ENCODE assay signal across 17 cellular contexts in genomic region chr2:180520816-180521595, GRCh38.
DNase-seq lines count a peak whose midpoint lies in the region; ATAC-seq and TF ChIP-seq lines count a peak whose summit lies in the region.
"Had no signal": no experiment of that assay in that cellular context is flagged by ENCODE, and none has a peak within 500 bp of the region (broad histone marks: within the 10 kb centered on the region; RNA-seq: fewer than 3 reads in every experiment).

No MANE protein-coding gene starts in this region.

- H3K27ac Mint-ChIP-seq in MCF 10A (ENCODE audit: low read depth, unreplicated experiment), result peak overlapping the region; percentile 57
- H3K27ac Mint-ChIP-seq: activated CD8-positive, alpha-beta memory T cell treated with anti-CD3 and anti-CD28 coated beads, Interleukin-2, amount 10 ng/mL, durations not matched to agents 7 days and 5 days had no signal

- H3K9me3 Mint-ChIP-seq in MCF 10A (ENCODE audit: unreplicated experiment), result no peaks in the 10 kb centered on the region

- intact Hi-C loops in MCF 10A (cut with micrococcal nuclease) (loop anchor here (1.0 to 10.0 kb wide), 4 partner anchors 184 to 536 kb away; no protein-coding TSS in a partner anchor), breast epithelium (cut with DNase I; ENCODE audit: low total_unique reads) (no loop called here), PC-9 (cut with micrococcal nuclease; ENCODE audit: unreplicated experiment) (loop anchor here (1.0 to 10.0 kb wide), 6 partner anchors 54 to 554 kb away; no protein-coding TSS in a partner anchor)

- H3K27me3 ChIP-seq in breast epithelium (no peaks in the 10 kb centered on the region), PC-9 (ENCODE audit: insufficient read depth, low read depth) (no peaks in the 10 kb centered on the region), fibroblast of lung (ENCODE audit: control insufficient read depth, insufficient read depth, low read length) (no peaks in the 10 kb centered on the region), BE2C (no peaks in the 10 kb centered on the region)
- H3K27me3 ChIP-seq: esophagus squamous epithelium had no signal

- H4K20me1 ChIP-seq in PC-9 (ENCODE audit: insufficient read depth), result no peaks in the 10 kb centered on the region
- no peaks in the 10 kb centered on the region for H4K20me1 ChIP-seq in fibroblast of lung (ENCODE audit: control insufficient read depth, extremely low read depth, insufficient read depth, low read length)

- peaks cover 7% of the 10 kb centered on the region for H3F3A ChIP-seq in PC-9 (ENCODE audit: insufficient read depth, low read depth)

- H3K9me3 ChIP-seq in breast epithelium, result no peaks in the 10 kb centered on the region
- H3K9me3 ChIP-seq in PC-9 (ENCODE audit: insufficient read depth, low read depth), result peaks cover 31% of the 10 kb centered on the region
- H3K9me3 ChIP-seq in fibroblast of lung (ENCODE audit: control insufficient read depth, insufficient read depth, low read depth, low read length), result no peaks in the 10 kb centered on the region
- no peaks in the 10 kb centered on the region for H3K9me3 ChIP-seq in BE2C
- H3K9me3 ChIP-seq: esophagus squamous epithelium, mucosa of descending colon had no signal

- no peak overlapping the region for H3K4me3 Mint-ChIP-seq in MCF 10A (ENCODE audit: unreplicated experiment)
- H3K4me3 Mint-ChIP-seq: activated CD8-positive, alpha-beta memory T cell treated with anti-CD3 and anti-CD28 coated beads, Interleukin-2, amount 10 ng/mL, durations not matched to agents 7 days and 5 days had no signal

- no peaks in the 10 kb centered on the region for H3K27me3 Mint-ChIP-seq in MCF 10A (ENCODE audit: insufficient read depth, unreplicated experiment)
- H3K27me3 Mint-ChIP-seq: activated CD8-positive, alpha-beta memory T cell treated with anti-CD3 and anti-CD28 coated beads, Interleukin-2, amount 10 ng/mL, durations not matched to agents 7 days and 5 days had no signal

- H3K27ac ChIP-seq in breast epithelium, result no peak overlapping the region
- peak overlapping the region; percentile 41 for H3K27ac ChIP-seq in PC-9
- H3K27ac ChIP-seq in fibroblast of lung (ENCODE audit: insufficient read depth, low read length), result no peak overlapping the region
- H3K27ac ChIP-seq: esophagus squamous epithelium, parathyroid adenoma had no signal

- no peak for ATAC-seq in SK-N-SH treated with all-trans-retinoic acid at 6 μM for 48 hours
- no peak for ATAC-seq in GM19395 (IDR thresholded peaks at IDR 0.05; ENCODE audit: unreplicated experiment)
- ATAC-seq: activated CD8-positive, alpha-beta memory T cell treated with anti-CD3 and anti-CD28 coated beads, Interleukin-2, amount 10 ng/mL, durations not matched to agents 7 days and 5 days had no signal

- H3K4me2 ChIP-seq in PC-9 (peak overlapping the region; percentile 32), fibroblast of lung (ENCODE audit: extremely low read depth, insufficient read depth, low read length) (no peak overlapping the region)

- peaks cover 29% of the 10 kb centered on the region for H3K4me1 Mint-ChIP-seq in MCF 10A (ENCODE audit: insufficient read depth, unreplicated experiment)
- H3K4me1 Mint-ChIP-seq: activated CD8-positive, alpha-beta memory T cell treated with anti-CD3 and anti-CD28 coated beads, Interleukin-2, amount 10 ng/mL, durations not matched to agents 7 days and 5 days had no signal

- H3K36me3 Mint-ChIP-seq in MCF 10A (ENCODE audit: insufficient read depth, unreplicated experiment), result peaks cover 6% of the 10 kb centered on the region
- H3K36me3 Mint-ChIP-seq: activated CD8-positive, alpha-beta memory T cell treated with anti-CD3 and anti-CD28 coated beads, Interleukin-2, amount 10 ng/mL, durations not matched to agents 7 days and 5 days had no signal

- no peak overlapping the region for H3K9ac ChIP-seq in fibroblast of lung (ENCODE audit: insufficient read depth, low read length)
- H3K9ac ChIP-seq: parathyroid adenoma had no signal

- POLR2A ChIA-PET in MCF 10A (lab: Yijun Ruan, JAX) (interaction anchor here (1.2 to 2.2 kb wide), 3 partner anchors 13 to 459 kb away, joined by 3 to 7 read pairs (median 4); partner anchors contain the start of gene UBE2E3), PC-9 (lab: Charles Lee; ENCODE audit: unreplicated experiment) (no interaction called here)

- H3K4me3 ChIP-seq in breast epithelium (no peak overlapping the region), PC-9 (no peak overlapping the region), fibroblast of lung (replicated peaks in 1 of 4; ENCODE audit: control extremely low read depth in 1 of 4, insufficient read depth in 1 of 4, low read depth in 3 of 4, low read length in 4 of 4) (no peak overlapping the region), BE2C (ENCODE audit: low read depth, low read length) (no peak overlapping the region)
- H3K4me3 ChIP-seq: esophagus squamous epithelium, mucosa of descending colon had no signal

- H3K4me1 ChIP-seq in breast epithelium (no peaks in the 10 kb centered on the region), PC-9 (replicated peaks; ENCODE audit: insufficient read depth) (peaks cover 55% of the 10 kb centered on the region), fibroblast of lung (ENCODE audit: control insufficient read depth, extremely low read depth, insufficient read depth, low read length) (peaks cover 17% of the 10 kb centered on the region), BE2C (no peaks in the 10 kb centered on the region)

- CTCF ChIA-PET in MCF 10A (lab: Yijun Ruan, JAX), result interaction anchor here (0.7 to 2.9 kb wide), 12 partner anchors 15 to 946 kb away, joined by 3 to 25 read pairs (median 4); partner anchors contain the start of gene UBE2E3
- CTCF ChIA-PET in PC-9 (lab: Charles Lee), result interaction anchor here (1.1 to 1.3 kb wide), 2 partner anchors 395 to 549 kb away, joined by 4 to 8 read pairs; no protein-coding TSS in a partner anchor

- H3K79me2 ChIP-seq in PC-9 (ENCODE audit: low read depth), result no peaks in the 10 kb centered on the region
- H3K79me2 ChIP-seq in fibroblast of lung (ENCODE audit: control insufficient read depth, insufficient read depth, low read length), result no peaks in the 10 kb centered on the region
- H3K79me2 ChIP-seq: parathyroid adenoma had no signal

- TF ChIP-seq CTCF in MCF 10A (IDR thresholded peaks at IDR 0.05; ENCODE audit: unreplicated experiment) (no peak), breast epithelium (IDR thresholded peaks at IDR 0.05) (no peak), PC-9 (conservative IDR thresholded peaks at IDR 0.05) (no peak), fibroblast of lung (conservative IDR thresholded peaks at IDR 0.05 in 1 of 2, IDR thresholded peaks at IDR 0.05 in 1 of 2; ENCODE audit: low read depth in 1 of 2, low read length in 2 of 2) (no peak), BE2C (IDR thresholded peaks at IDR 0.05; ENCODE audit: low read depth, low read length) (no peak)

- no TSS peak for BruUV-seq in MCF 10A (replicated peaks; lab: Mats Ljungman, UMichigan)
- BruUV-seq in PC-9 (replicated peaks; lab: Mats Ljungman, UMichigan), result no TSS peak

- peak; percentile 27 for DNase-seq in MCF 10A (ENCODE audit: unreplicated experiment)
- DNase-seq in breast epithelium (ENCODE audit: low spot score in 2 of 2), result no peak
- DNase-seq in PC-9, result peak; percentile 18 to 100
- peak; percentile 49 to 54 for DNase-seq in fibroblast of lung (ENCODE audit: low read depth in 2 of 2)
- DNase-seq in SKM-1 (lab: John Stamatoyannopoulos, UW; ENCODE audit: unreplicated experiment), result no peak
- DNase-seq in BE2C, result no peak
- DNase-seq: activated CD8-positive, alpha-beta memory T cell treated with anti-CD3 and anti-CD28 coated beads, Interleukin-2, amount 10 ng/mL, durations not matched to agents 7 days and 5 days; activated naive CD4-positive, alpha-beta T cell treated with anti-CD3 and anti-CD28 coated beads, Interleukin-2, amount 50 U/mL, for 16 hours; esophagus squamous epithelium; mucosa of descending colon; NCI-H1048; NCI-H524 treated with DMSO at 0.1 percent for 48 hours; Right ventricle myocardium superior; stimulated activated CD4-positive, alpha-beta T cell treated with anti-CD3 and anti-CD28 coated beads, Interleukin-15, amount 100 ng/mL, for 24 hours had no signal

- no peak for TF ChIP-seq POLR2A in breast epithelium (IDR thresholded peaks at IDR 0.05)

- H3K36me3 ChIP-seq in breast epithelium, result no peaks in the 10 kb centered on the region
- H3K36me3 ChIP-seq in PC-9 (ENCODE audit: low read depth), result no peaks in the 10 kb centered on the region
- H3K36me3 ChIP-seq in fibroblast of lung (ENCODE audit: control insufficient read depth, insufficient read depth, low read length), result no peaks in the 10 kb centered on the region
- no peaks in the 10 kb centered on the region for H3K36me3 ChIP-seq in BE2C
- H3K36me3 ChIP-seq: esophagus squamous epithelium had no signal

- H2AFZ ChIP-seq in PC-9 (no peak overlapping the region), fibroblast of lung (ENCODE audit: low read length) (no peak overlapping the region)

- no peaks in the 10 kb centered on the region for H3K9me2 ChIP-seq in PC-9 (ENCODE audit: insufficient read depth)

TF ChIP-seq in SK-N-SH treated with all-trans-retinoic acid at 6 μM for 48 hours, 23 proteins besides CTCF, POLR2A, EP300 and RAD21 (continues in another document):
- TF ChIP-seq TSHZ2 (CRISPR knock-in tag; IDR thresholded peaks at IDR 0.05), result no peak

Comparison
In these comparisons a context has a peak if more than half of its experiments do, and no peak if none do; other contexts are left out.
1. DNase-seq: peak in MCF 10A (single experiment), PC-9 (2 of 2) and fibroblast of lung (2 of 2); none in breast epithelium (0 of 2), SKM-1 (single experiment) and BE2C (single experiment).